7 cellular contexts compared by ENCODE assay signal in the genomic region with DNA sequence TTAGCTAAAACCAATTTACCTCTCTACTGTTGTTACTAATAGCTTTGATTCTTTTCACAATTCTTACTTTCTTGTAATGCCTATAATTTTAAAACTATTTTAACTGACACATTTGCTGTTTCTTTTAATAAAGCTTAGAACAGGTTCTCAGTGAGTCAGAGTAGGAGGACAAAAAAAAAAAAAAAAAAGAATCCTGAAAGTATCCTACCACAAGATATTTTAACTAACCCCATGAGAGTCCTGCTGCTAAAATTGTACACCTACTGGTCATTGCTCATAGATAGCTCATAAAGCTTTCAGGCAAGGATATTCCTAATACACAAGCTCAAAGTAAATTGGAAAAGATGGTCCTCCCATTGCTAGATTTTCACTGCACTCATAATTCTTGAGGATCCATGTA.
"Had no signal": no experiment of that assay in that cellular context is flagged by ENCODE, and none has a peak within 500 bp of the region (broad histone marks: within the 10 kb centered on the region; RNA-seq: fewer than 3 reads in every experiment).

No MANE protein-coding gene starts in this region.

- H3K27ac ChIP-seq: HL-60 had no signal

- H3K4me1 Mint-ChIP-seq: IgD-negative memory B cell had no signal

- H3K4me2 ChIP-seq: GM23338 had no signal

- H3K36me3 ChIP-seq: HAP-1 had no signal

- ATAC-seq: GM23338, HCT116, HepG2 had no signal

- H3K4me3 Mint-ChIP-seq: GM23338, HFFc6, IgD-negative memory B cell had no signal

- H3K36me3 Mint-ChIP-seq: IgD-negative memory B cell had no signal

- H3K4me3 ChIP-seq: GM23338, HAP-1 had no signal

- H3K9me3 Mint-ChIP-seq: GM23338, HFFc6, IgD-negative memory B cell had no signal

- H3K27me3 Mint-ChIP-seq: IgD-negative memory B cell had no signal

- H3K27ac Mint-ChIP-seq: GM23338, HFFc6, IgD-negative memory B cell had no signal

- H2AFZ ChIP-seq: GM23338 had no signal

- DNase-seq: HFFc6 had no signal

- H3K9me3 ChIP-seq: HAP-1 had no signal

- H3K4me1 ChIP-seq: HAP-1 had no signal
